Comparison of ENCODE assay signal across 2 cellular contexts in the genomic region with DNA sequence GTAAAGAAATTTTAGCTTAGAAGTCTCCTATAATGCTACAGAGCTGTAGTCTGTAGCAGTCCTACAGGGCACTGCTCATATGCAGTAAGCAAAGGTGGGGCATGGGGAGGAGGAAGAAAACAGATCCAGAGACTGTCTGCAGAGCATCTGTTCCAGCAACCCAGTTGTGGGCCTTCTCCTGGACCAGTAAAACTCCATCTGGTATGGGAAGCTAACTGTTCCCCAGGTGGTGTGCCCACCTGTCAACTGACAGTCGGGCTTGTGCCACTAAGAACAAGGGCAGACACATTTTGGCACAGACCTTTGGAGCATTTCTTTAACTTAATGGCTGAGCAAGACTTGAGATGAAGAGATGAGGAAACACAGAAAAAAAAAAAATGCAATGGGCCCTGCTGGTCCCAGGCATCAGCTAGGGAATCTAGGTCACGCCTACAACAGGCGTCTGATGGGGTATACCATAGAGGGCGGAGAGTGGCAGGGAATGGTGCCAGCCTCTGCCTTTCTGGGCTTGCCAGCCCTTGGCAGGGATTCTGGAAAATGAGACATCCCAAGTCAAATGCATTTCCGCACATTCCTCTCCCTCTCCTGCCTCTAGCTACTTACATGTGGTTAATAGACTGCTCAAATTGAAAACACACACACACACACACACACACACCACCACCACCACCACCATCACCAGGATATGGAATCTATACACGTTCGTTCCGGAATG.
TF ChIP-seq lines count a peak whose summit lies in the region.

No MANE protein-coding gene starts in this region.

TF ChIP-seq in GM23338, 12 proteins besides CTCF, POLR2A, EP300 and RAD21 (continues in another document):
- TF ChIP-seq, protein P1, sequence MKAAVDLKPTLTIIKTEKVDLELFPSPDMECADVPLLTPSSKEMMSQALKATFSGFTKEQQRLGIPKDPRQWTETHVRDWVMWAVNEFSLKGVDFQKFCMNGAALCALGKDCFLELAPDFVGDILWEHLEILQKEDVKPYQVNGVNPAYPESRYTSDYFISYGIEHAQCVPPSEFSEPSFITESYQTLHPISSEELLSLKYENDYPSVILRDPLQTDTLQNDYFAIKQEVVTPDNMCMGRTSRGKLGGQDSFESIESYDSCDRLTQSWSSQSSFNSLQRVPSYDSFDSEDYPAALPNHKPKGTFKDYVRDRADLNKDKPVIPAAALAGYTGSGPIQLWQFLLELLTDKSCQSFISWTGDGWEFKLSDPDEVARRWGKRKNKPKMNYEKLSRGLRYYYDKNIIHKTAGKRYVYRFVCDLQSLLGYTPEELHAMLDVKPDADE (IDR thresholded peaks at IDR 0.05) = no peak
- TF ChIP-seq EZH2 (IDR thresholded peaks at IDR 0.05; ENCODE audit: low read depth, unreplicated experiment) (no peak), REST (IDR thresholded peaks at IDR 0.05; ENCODE audit: unreplicated experiment) (no peak), NANOG (IDR thresholded peaks at IDR 0.05; ENCODE audit: borderline replicate concordance) (no peak), CREB1 (CRISPR knock-in tag; IDR thresholded peaks at IDR 0.05; ENCODE audit: low read depth) (no peak), POLR2AphosphoS5 (IDR thresholded peaks at IDR 0.05; ENCODE audit: low read depth) (no peak), STAT1 (IDR thresholded peaks at IDR 0.05; ENCODE audit: unreplicated experiment) (no peak), ZNF331 (CRISPR knock-in tag; IDR thresholded peaks at IDR 0.05; ENCODE audit: low read depth) (no peak), EZH2phosphoT487 (IDR thresholded peaks at IDR 0.05; ENCODE audit: unreplicated experiment) (no peak), JUNB (IDR thresholded peaks at IDR 0.05; ENCODE audit: unreplicated experiment) (no peak)

TF ChIP-seq in H1, 55 proteins besides CTCF, POLR2A, EP300 and RAD21:
- no peak for TF ChIP-seq RFX5 (IDR thresholded peaks at IDR 0.05; ENCODE audit: borderline replicate concordance, low read depth, low read length)
- TF ChIP-seq JUN (IDR thresholded peaks at IDR 0.05; ENCODE audit: low read depth, low read length) = no peak
- no peak for TF ChIP-seq GABPA (IDR thresholded peaks at IDR 0.05; ENCODE audit: borderline replicate concordance, insufficient read depth, low read length)
- no peak for TF ChIP-seq PHF8 (conservative IDR thresholded peaks at IDR 0.05; ENCODE audit: low read depth, low read length)
- TF ChIP-seq SAP30 (IDR thresholded peaks at IDR 0.05; ENCODE audit: insufficient read depth, insufficient replicate concordance, low read length) = no peak
- no peak for TF ChIP-seq CBX5 (IDR thresholded peaks at IDR 0.05; ENCODE audit: low read depth, low read length)
- TF ChIP-seq RBBP5 (IDR thresholded peaks at IDR 0.05; ENCODE audit: borderline replicate concordance, low read depth, low read length) = no peak
- TF ChIP-seq GTF2F1 (IDR thresholded peaks at IDR 0.05; ENCODE audit: borderline replicate concordance, low read depth, low read length) = no peak
- no peak for TF ChIP-seq NANOG (IDR thresholded peaks at IDR 0.05; ENCODE audit: insufficient read depth, low read depth, low read length, poor library complexity, severe bottlenecking)
- TF ChIP-seq NRF1 (IDR thresholded peaks at IDR 0.05; ENCODE audit: low read depth, low read length) = no peak
- TF ChIP-seq, protein P2, sequence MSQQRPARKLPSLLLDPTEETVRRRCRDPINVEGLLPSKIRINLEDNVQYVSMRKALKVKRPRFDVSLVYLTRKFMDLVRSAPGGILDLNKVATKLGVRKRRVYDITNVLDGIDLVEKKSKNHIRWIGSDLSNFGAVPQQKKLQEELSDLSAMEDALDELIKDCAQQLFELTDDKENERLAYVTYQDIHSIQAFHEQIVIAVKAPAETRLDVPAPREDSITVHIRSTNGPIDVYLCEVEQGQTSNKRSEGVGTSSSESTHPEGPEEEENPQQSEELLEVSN (IDR thresholded peaks at IDR 0.05) = no peak
- TF ChIP-seq ATF3 (IDR thresholded peaks at IDR 0.05; ENCODE audit: insufficient read depth, low read depth, low read length) = no peak
- no peak for TF ChIP-seq HDAC6 (IDR thresholded peaks at IDR 0.05; ENCODE audit: low read depth, low read length)
- TF ChIP-seq CHD1 (IDR thresholded peaks at IDR 0.05; ENCODE audit: low read depth, low read length) = no peak
- no peak for TF ChIP-seq SIRT6 (IDR thresholded peaks at IDR 0.05; ENCODE audit: low read length)
- TF ChIP-seq YY1 (IDR thresholded peaks at IDR 0.05; ENCODE audit: low read depth, low read length) = no peak
- TF ChIP-seq, protein P3, sequence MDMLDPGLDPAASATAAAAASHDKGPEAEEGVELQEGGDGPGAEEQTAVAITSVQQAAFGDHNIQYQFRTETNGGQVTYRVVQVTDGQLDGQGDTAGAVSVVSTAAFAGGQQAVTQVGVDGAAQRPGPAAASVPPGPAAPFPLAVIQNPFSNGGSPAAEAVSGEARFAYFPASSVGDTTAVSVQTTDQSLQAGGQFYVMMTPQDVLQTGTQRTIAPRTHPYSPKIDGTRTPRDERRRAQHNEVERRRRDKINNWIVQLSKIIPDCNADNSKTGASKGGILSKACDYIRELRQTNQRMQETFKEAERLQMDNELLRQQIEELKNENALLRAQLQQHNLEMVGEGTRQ (IDR thresholded peaks at IDR 0.05; ENCODE audit: low read length) = no peak
- TF ChIP-seq SUZ12 (IDR thresholded peaks at IDR 0.05; ENCODE audit: low read length) = no peak
- TF ChIP-seq BACH1 (IDR thresholded peaks at IDR 0.05; ENCODE audit: low read length) = no peak
- no peak for TF ChIP-seq SP4 (IDR thresholded peaks at IDR 0.05; ENCODE audit: low read length)
